21 cellular contexts compared by ENCODE assay signal in the genomic region with DNA sequence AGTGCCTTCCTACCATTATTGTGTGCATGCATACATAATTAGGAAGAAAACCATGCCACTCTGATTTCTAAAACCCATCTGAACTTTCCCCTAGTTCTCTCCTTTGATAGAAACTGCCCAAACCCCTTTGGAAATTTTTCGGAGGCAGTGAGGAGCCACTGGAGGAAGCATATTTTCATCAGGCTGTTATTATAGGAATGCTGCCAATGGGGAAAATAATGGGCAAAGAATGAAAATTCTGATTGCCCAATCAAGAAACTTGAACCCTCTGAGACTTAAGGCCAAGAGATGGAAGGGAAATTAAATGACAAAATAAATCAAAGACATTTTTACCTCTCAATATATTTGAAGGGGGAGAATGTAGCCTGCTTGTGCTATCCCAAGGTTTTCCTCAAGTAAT.
DNase-seq lines count a peak whose midpoint lies in the region; ATAC-seq and TF ChIP-seq lines count a peak whose summit lies in the region.
"Had no signal": no experiment of that assay in that cellular context is flagged by ENCODE, and none has a peak within 500 bp of the region (broad histone marks: within the 10 kb centered on the region; RNA-seq: fewer than 3 reads in every experiment).

No MANE protein-coding gene starts in this region.

- H3K36me3 ChIP-seq in ACC112 (ENCODE audit: insufficient read depth, low read length) (no peaks in the 10 kb centered on the region), mesenchymal stem cell (ENCODE audit: control insufficient read depth in 1 of 2, insufficient read depth in 2 of 2, low read depth in 1 of 2, low read length in 2 of 2) (no peaks in the 10 kb centered on the region), mucosa of descending colon (ENCODE audit: low read depth) (no peaks in the 10 kb centered on the region)
- H3K36me3 ChIP-seq: BLaER1, uterus had no signal

- no peak overlapping the region for H3K4ac ChIP-seq in mesenchymal stem cell (ENCODE audit: low read depth in 1 of 2, low read length in 2 of 2)

- no peaks in the 10 kb centered on the region for H3K79me2 ChIP-seq in ACC112 (ENCODE audit: control insufficient read depth, insufficient read depth, low read length, unreplicated experiment)

- no peak overlapping the region for H3K23ac ChIP-seq in mesenchymal stem cell (ENCODE audit: low read length in 2 of 2)

- no peak overlapping the region for H2AK5ac ChIP-seq in mesenchymal stem cell (ENCODE audit: low read length, severe bottlenecking)

- 100% methylated on average over 1 of the region's 1 CpG for WGBS in mesenchymal stem cell

- H3K27me3 ChIP-seq in ACC112 (ENCODE audit: insufficient read depth, low read length): no peaks in the 10 kb centered on the region
- H3K27me3 ChIP-seq in mesenchymal stem cell (ENCODE audit: control insufficient read depth in 1 of 2, insufficient read depth in 1 of 2, low read length in 2 of 2): no peaks in the 10 kb centered on the region
- no peaks in the 10 kb centered on the region for H3K27me3 ChIP-seq in dorsolateral prefrontal cortex
- H3K27me3 ChIP-seq: BLaER1, uterus had no signal

- TF ChIP-seq CTCF in choroid plexus epithelial cell (conservative IDR thresholded peaks at IDR 0.05; ENCODE audit: low read depth, low read length): no peak
- TF ChIP-seq CTCF in mucosa of descending colon (IDR thresholded peaks at IDR 0.05): no peak
- TF ChIP-seq CTCF in dorsolateral prefrontal cortex (IDR thresholded peaks at IDR 0.05 in 54 of 56, conservative IDR thresholded peaks at IDR 0.05 in 2 of 56; ENCODE audit: low read depth in 1 of 56, partially characterized antibody in 56 of 56): no peak

- H2AFZ ChIP-seq in ACC112 (ENCODE audit: low read length, unreplicated experiment) (peak overlapping the region; percentile 7), mesenchymal stem cell (ENCODE audit: low read depth, low read length) (no peak overlapping the region)

- H3K4me2 ChIP-seq in mesenchymal stem cell (ENCODE audit: low read length, poor library complexity, severe bottlenecking): no peak overlapping the region
- H3K4me2 ChIP-seq: BLaER1 had no signal

- no peak overlapping the region for H3K14ac ChIP-seq in mesenchymal stem cell (ENCODE audit: low read length in 2 of 2)

- no peak overlapping the region for H2BK15ac ChIP-seq in mesenchymal stem cell (ENCODE audit: low read depth, poor library complexity, severe bottlenecking)

- peak overlapping the region; percentile 24 for H3K27ac ChIP-seq in ACC112 (ENCODE audit: low read depth, low read length)
- H3K27ac ChIP-seq in mesenchymal stem cell (ENCODE audit: low read length, poor library complexity, severe bottlenecking): no peak overlapping the region
- no peak overlapping the region for H3K27ac ChIP-seq in dorsolateral prefrontal cortex
- H3K27ac ChIP-seq: BLaER1, psoas muscle, uterus had no signal

- no peak overlapping the region for H2BK120ac ChIP-seq in mesenchymal stem cell (ENCODE audit: low read depth, low read length)

- DNase-seq in GM03348 (ENCODE audit: low spot score) (peak; percentile 7), choroid plexus epithelial cell (ENCODE audit: low read depth) (peak; percentile 7), mesenchymal stem cell (no peak), activated gamma-delta T cell treated with Interleukin-2 at 50 U/mL for 16 hours (no peak), mucosa of descending colon (no peak), dorsolateral prefrontal cortex (no peak)
- DNase-seq: activated CD8-positive, alpha-beta T cell treated with anti-CD3 and anti-CD28 coated beads, Interleukin-2, amount 10 ng/mL, durations not matched to agents 7 days and 5 days; activated effector memory CD4-positive, alpha-beta T cell treated with Interleukin-2 at 50 U/mL for 16 hours; activated naive CD8-positive, alpha-beta T cell treated with anti-CD3 and anti-CD28 coated beads, Interleukin-2, amount 10 ng/mL, durations not matched to agents 7 days and 5 days; hypothalamus; immature natural killer cell; Karpas-422; mesendoderm; naive B cell; NCI-H146; psoas muscle; T-helper 2 cell; uterus had no signal

- no peak overlapping the region for H2BK12ac ChIP-seq in mesenchymal stem cell (ENCODE audit: low read length in 2 of 2)

- no peak overlapping the region for H4K8ac ChIP-seq in mesenchymal stem cell (ENCODE audit: low read length)

- no peaks in the 10 kb centered on the region for H3K79me1 ChIP-seq in mesenchymal stem cell (replicated peaks; ENCODE audit: low read length, poor library complexity, severe bottlenecking)

- H3K9me3 ChIP-seq in mesenchymal stem cell (ENCODE audit: control insufficient read depth, low read length) (no peaks in the 10 kb centered on the region), mucosa of descending colon (no peaks in the 10 kb centered on the region)
- H3K9me3 ChIP-seq: BLaER1, psoas muscle, uterus had no signal

- H3K18ac ChIP-seq in mesenchymal stem cell (ENCODE audit: low read depth in 1 of 2, low read length in 2 of 2): no peak overlapping the region

- no peak overlapping the region for H2BK5ac ChIP-seq in mesenchymal stem cell (ENCODE audit: low read depth, low read length, poor library complexity, severe bottlenecking)

- H3K4me1 ChIP-seq in ACC112 (ENCODE audit: control insufficient read depth, insufficient read depth, low read length, unreplicated experiment) (peaks cover 17% of the 10 kb centered on the region), mesenchymal stem cell (ENCODE audit: control insufficient read depth, insufficient read depth, low read depth, low read length) (no peaks in the 10 kb centered on the region), mucosa of descending colon (ENCODE audit: low read depth) (no peaks in the 10 kb centered on the region)
- H3K4me1 ChIP-seq: BLaER1, psoas muscle, uterus had no signal

- H3K4me3 ChIP-seq in ACC112 (ENCODE audit: low read depth, low read length) (peak overlapping the region; percentile 24; the same call in 1 of the 2 replicates), choroid plexus epithelial cell (ENCODE audit: low read depth, low read length) (no peak overlapping the region), mesenchymal stem cell (ENCODE audit: insufficient read depth in 1 of 2, low read depth in 1 of 2, low read length in 2 of 2) (peak overlapping the region in 1 of 2 experiments; percentile 19), mucosa of descending colon (no peak overlapping the region), dorsolateral prefrontal cortex (no peak overlapping the region)
- H3K4me3 ChIP-seq: BLaER1, psoas muscle, uterus had no signal

- intact Hi-C loops in mucosa of descending colon (cut with DNase I, micrococcal nuclease): no loop called here
- intact Hi-C loops in dorsolateral prefrontal cortex (cut with DNase I): no loop called here

- H3K9ac ChIP-seq in mesenchymal stem cell (ENCODE audit: low read length): peak overlapping the region; percentile 31
- H3K9ac ChIP-seq: BLaER1 had no signal

- no peak overlapping the region for H4K91ac ChIP-seq in mesenchymal stem cell (ENCODE audit: low read length)

- ATAC-seq in GM21367 (IDR thresholded peaks at IDR 0.05; ENCODE audit: unreplicated experiment): no peak
- no peak for ATAC-seq in mucosa of descending colon
- ATAC-seq: activated CD8-positive, alpha-beta T cell treated with anti-CD3 and anti-CD28 coated beads, Interleukin-2, amount 10 ng/mL, durations not matched to agents 7 days and 5 days; psoas muscle had no signal

Comparison
In these comparisons a context has a peak if more than half of its experiments do, and no peak if none do; other contexts are left out.
1. DNase-seq: peak in GM03348 (single experiment) and choroid plexus epithelial cell (single experiment); none in mesenchymal stem cell (single experiment), activated gamma-delta T cell treated with Interleukin-2 at 50 U/mL for 16 hours (single experiment), mucosa of descending colon (0 of 3) and dorsolateral prefrontal cortex (0 of 10).